Comparison of ENCODE assay signal across 16 cellular contexts in genomic region chr5:88092358-88092757, GRCh38.
DNase-seq lines count a peak whose midpoint lies in the region; TF ChIP-seq lines count a peak whose summit lies in the region.
"Had no signal": no experiment of that assay in that cellular context is flagged by ENCODE, and none has a peak within 500 bp of the region (broad histone marks: within the 10 kb centered on the region; RNA-seq: fewer than 3 reads in every experiment).

No MANE protein-coding gene starts in this region.

- peak overlapping the region; percentile 61 for H2AFZ ChIP-seq in PC-9

- peak; percentile 62 for DNase-seq in HAP-1 (ENCODE audit: low spot score in 2 of 2)
- peak; percentile 42 to 50 for DNase-seq in PC-9
- peak; percentile 25 for DNase-seq in iPS DF 6.9 (ENCODE audit: low read depth, low spot score)
- peak; percentile 10 for DNase-seq in retina
- DNase-seq in epidermal melanocyte (ENCODE audit: insufficient read length, low spot score): no peak
- DNase-seq in NCI-H187 (lab: John Stamatoyannopoulos, UW): no peak
- DNase-seq in GDM1 (lab: John Stamatoyannopoulos, UW): no peak
- DNase-seq: ACHN; AML-193; DMS 273 treated with DMSO at 0.1 percent for 48 hours; Kasumi-1; NCI-H1105 treated with DMSO at 0.1 percent for 48 hours; NCI-H1694 treated with DMSO at 0.1 percent for 48 hours; NK-92 treated with Interleukin-12 subunit alpha and Interleukin-12 subunit beta, amount 100 ng/mL, for 24 hours; OCI-M1 had no signal

- no peaks in the 10 kb centered on the region for H3F3A ChIP-seq in PC-9 (ENCODE audit: insufficient read depth, low read depth)

- peaks cover 14% of the 10 kb centered on the region for H3K4me1 ChIP-seq in HAP-1
- peaks cover 12% of the 10 kb centered on the region for H3K4me1 ChIP-seq in PC-9 (replicated peaks; ENCODE audit: insufficient read depth)
- H3K4me1 ChIP-seq in iPS DF 6.9 (ENCODE audit: control insufficient read depth, insufficient read depth, low read length): no peaks in the 10 kb centered on the region

- BruUV-seq in PC-9 (replicated peaks; lab: Mats Ljungman, UMichigan): no TSS peak

- no peaks in the 10 kb centered on the region for H3K79me2 ChIP-seq in PC-9 (ENCODE audit: low read depth)

- CTCF ChIA-PET in PC-9 (lab: Charles Lee): no interaction called here

- H4K20me1 ChIP-seq in PC-9 (ENCODE audit: insufficient read depth): no peaks in the 10 kb centered on the region

- peak overlapping the region; percentile 12 for H3K4me2 ChIP-seq in PC-9

- no peak for TF ChIP-seq CTCF in PC-9 (conservative IDR thresholded peaks at IDR 0.05)

- POLR2A ChIA-PET in PC-9 (lab: Charles Lee; ENCODE audit: unreplicated experiment): no interaction called here

- no peak overlapping the region for H3K4me3 ChIP-seq in HAP-1
- no peak overlapping the region for H3K4me3 ChIP-seq in PC-9
- H3K4me3 ChIP-seq in iPS DF 6.9 (ENCODE audit: low read length): no peak overlapping the region

- H3K27ac ChIP-seq in PC-9 (no peak overlapping the region), iPS DF 6.9 (ENCODE audit: low read length) (no peak overlapping the region)
- H3K27ac ChIP-seq: RWPE1 had no signal

- WGBS in iPS DF 6.9 (ENCODE audit: insufficient coverage, insufficient read length): no CpG with 5 or more reads among the region's 1 CpG

- H3K36me3 ChIP-seq in HAP-1 (replicated peaks) (no peaks in the 10 kb centered on the region), PC-9 (ENCODE audit: low read depth) (no peaks in the 10 kb centered on the region), iPS DF 6.9 (ENCODE audit: control insufficient read depth, insufficient read depth, low read length) (no peaks in the 10 kb centered on the region)

- in situ Hi-C loops in HAP-1 (cut with MboI; ENCODE audit: low sequenced_read_pairs): no loop called here

- H3K9me2 ChIP-seq in PC-9 (ENCODE audit: insufficient read depth): no peaks in the 10 kb centered on the region

- intact Hi-C loops in PC-9 (cut with micrococcal nuclease; ENCODE audit: unreplicated experiment): no loop called here

- H3K27me3 ChIP-seq in HAP-1 (ENCODE audit: low read depth) (no peaks in the 10 kb centered on the region), PC-9 (ENCODE audit: insufficient read depth, low read depth) (no peaks in the 10 kb centered on the region), iPS DF 6.9 (ENCODE audit: control insufficient read depth, insufficient read depth, low read length) (no peaks in the 10 kb centered on the region)

- H3K9me3 ChIP-seq in HAP-1 (no peaks in the 10 kb centered on the region), PC-9 (ENCODE audit: insufficient read depth, low read depth) (no peaks in the 10 kb centered on the region), iPS DF 6.9 (ENCODE audit: control insufficient read depth, insufficient read depth, low read length) (no peaks in the 10 kb centered on the region)

Comparison
In these comparisons a context has a peak if more than half of its experiments do, and no peak if none do; other contexts are left out.
1. DNase-seq: peak in HAP-1 (2 of 2), PC-9 (2 of 2), iPS DF 6.9 (single experiment) and retina (single experiment); none in epidermal melanocyte (single experiment), NCI-H187 (0 of 2) and GDM1 (single experiment).